ENCODE assay signal across 1 cellular context in the genomic region with DNA sequence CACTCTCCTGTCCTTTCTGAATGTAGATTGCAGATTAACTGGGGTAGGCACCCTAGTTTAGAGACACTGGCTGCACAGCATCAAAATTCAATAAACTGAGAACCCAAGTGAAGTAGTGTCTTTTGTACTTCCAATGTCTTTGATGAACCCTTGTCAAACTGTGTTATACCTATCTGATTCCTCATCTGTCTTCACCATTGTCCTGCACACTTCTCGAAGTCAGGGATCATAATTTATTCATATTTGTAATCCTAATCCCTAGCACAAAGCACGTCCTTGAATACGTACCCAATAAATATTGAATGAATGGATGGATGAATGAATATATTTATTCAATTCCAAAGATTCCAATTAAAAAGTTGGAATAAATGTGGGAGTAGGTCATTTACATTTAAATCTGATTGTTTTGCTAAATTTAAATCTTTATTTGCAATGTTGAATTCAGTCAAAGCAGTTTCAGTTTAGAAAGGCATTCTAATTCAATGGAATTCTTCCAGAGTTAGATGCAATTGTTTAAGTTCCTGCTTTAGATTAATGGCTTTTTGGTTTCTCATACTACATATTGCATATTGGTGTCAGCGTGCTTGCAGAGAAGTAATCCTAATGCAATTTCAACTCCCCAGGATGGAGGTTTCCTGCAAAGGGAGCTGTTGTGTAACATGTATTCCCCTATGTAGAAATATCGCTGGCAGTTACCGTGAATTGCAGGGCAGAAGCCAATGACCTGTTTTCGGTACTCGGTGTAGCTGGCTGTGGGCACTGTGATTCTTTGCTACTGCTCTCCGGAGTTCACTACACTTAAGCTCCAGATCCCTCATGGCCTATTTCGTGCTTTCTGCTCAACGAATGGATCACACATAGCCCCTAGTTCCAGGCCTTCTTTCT.
TF ChIP-seq lines count a peak whose summit lies in the region.

No MANE protein-coding gene starts in this region.

TF ChIP-seq in GM23338, 12 proteins besides CTCF, POLR2A, EP300 and RAD21 (continued from another document):
- TF ChIP-seq, protein P1, sequence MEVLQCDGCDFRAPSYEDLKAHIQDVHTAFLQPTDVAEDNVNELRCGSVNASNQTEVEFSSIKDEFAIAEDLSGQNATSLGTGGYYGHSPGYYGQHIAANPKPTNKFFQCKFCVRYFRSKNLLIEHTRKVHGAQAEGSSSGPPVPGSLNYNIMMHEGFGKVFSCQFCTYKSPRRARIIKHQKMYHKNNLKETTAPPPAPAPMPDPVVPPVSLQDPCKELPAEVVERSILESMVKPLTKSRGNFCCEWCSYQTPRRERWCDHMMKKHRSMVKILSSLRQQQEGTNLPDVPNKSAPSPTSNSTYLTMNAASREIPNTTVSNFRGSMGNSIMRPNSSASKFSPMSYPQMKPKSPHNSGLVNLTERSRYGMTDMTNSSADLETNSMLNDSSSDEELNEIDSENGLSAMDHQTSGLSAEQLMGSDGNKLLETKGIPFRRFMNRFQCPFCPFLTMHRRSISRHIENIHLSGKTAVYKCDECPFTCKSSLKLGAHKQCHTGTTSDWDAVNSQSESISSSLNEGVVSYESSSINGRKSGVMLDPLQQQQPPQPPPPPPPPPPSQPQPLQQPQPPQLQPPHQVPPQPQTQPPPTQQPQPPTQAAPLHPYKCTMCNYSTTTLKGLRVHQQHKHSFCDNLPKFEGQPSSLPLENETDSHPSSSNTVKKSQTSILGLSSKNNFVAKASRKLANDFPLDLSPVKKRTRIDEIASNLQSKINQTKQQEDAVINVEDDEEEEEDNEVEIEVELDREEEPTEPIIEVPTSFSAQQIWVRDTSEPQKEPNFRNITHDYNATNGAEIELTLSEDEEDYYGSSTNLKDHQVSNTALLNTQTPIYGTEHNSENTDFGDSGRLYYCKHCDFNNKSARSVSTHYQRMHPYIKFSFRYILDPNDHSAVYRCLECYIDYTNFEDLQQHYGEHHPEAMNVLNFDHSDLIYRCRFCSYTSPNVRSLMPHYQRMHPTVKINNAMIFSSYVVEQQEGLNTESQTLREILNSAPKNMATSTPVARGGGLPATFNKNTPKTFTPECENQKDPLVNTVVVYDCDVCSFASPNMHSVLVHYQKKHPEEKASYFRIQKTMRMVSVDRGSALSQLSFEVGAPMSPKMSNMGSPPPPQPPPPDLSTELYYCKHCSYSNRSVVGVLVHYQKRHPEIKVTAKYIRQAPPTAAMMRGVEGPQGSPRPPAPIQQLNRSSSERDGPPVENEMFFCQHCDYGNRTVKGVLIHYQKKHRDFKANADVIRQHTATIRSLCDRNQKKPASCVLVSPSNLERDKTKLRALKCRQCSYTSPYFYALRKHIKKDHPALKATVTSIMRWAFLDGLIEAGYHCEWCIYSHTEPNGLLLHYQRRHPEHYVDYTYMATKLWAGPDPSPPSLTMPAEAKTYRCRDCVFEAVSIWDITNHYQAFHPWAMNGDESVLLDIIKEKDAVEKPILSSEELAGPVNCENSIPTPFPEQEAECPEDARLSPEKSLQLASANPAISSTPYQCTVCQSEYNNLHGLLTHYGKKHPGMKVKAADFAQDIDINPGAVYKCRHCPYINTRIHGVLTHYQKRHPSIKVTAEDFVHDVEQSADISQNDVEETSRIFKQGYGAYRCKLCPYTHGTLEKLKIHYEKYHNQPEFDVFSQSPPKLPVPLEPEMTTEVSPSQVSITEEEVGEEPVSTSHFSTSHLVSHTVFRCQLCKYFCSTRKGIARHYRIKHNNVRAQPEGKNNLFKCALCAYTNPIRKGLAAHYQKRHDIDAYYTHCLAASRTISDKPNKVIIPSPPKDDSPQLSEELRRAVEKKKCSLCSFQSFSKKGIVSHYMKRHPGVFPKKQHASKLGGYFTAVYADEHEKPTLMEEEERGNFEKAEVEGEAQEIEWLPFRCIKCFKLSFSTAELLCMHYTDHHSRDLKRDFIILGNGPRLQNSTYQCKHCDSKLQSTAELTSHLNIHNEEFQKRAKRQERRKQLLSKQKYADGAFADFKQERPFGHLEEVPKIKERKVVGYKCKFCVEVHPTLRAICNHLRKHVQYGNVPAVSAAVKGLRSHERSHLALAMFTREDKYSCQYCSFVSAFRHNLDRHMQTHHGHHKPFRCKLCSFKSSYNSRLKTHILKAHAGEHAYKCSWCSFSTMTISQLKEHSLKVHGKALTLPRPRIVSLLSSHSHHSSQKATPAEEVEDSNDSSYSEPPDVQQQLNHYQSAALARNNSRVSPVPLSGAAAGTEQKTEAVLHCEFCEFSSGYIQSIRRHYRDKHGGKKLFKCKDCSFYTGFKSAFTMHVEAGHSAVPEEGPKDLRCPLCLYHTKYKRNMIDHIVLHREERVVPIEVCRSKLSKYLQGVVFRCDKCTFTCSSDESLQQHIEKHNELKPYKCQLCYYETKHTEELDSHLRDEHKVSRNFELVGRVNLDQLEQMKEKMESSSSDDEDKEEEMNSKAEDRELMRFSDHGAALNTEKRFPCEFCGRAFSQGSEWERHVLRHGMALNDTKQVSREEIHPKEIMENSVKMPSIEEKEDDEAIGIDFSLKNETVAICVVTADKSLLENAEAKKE (CRISPR knock-in tag; IDR thresholded peaks at IDR 0.05): no peak
- TF ChIP-seq ZNF331 (CRISPR knock-in tag; IDR thresholded peaks at IDR 0.05; ENCODE audit: low read depth) (no peak), JUNB (IDR thresholded peaks at IDR 0.05; ENCODE audit: unreplicated experiment) (no peak)
TF ChIP-seq in GM23338: peak in this region for 0.
